8 cellular contexts compared by ENCODE assay signal in the genomic region with DNA sequence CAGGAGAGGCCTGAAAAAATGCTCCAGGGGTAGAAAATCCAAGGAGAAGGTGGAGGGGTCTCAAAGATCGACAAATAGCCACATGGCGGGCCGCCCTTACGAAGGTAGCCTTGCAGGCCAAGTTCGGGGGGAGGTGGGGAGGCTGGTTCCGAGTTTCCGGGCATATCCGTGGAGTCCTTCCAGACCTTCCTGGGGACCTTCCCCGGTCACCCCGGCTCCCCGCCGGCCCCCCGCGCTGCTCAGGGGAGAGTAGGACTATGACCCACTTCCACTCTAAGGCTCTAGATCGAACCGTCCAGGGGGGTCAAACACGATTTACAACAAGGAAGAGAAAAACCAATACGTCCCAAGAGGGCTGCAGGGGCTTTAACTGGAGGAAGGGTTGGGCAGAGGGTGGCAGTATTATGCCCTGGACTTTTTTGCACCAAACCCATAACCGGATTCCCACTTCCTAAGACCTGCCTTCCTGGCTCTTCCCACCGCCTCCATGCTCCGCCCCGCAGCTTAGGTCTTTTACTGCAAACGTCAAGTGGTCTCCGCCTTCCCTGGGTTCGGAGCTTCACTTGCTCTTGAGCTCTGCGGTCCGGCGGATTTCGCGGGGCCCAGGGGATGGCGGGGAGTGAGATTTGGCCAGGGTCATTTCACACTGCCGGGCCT.
DNase-seq lines count a peak whose midpoint lies in the region; TF ChIP-seq lines count a peak whose summit lies in the region.

No MANE protein-coding gene starts in this region.

- H3K27me3 Mint-ChIP-seq in nephron progenitor cell (ENCODE audit: low read depth, poor library complexity) = peaks cover 17% of the 10 kb centered on the region

- TF ChIP-seq CTCF in nephron progenitor cell (IDR thresholded peaks at IDR 0.05) = no peak

- peaks cover 30% of the 10 kb centered on the region for H3K4me1 Mint-ChIP-seq in nephron progenitor cell

- peak; percentile 57 to 74 for DNase-seq in NCI-H2081 (lab: John Stamatoyannopoulos, UW)
- no peak for DNase-seq in NCI-H2081 treated with DMSO at 0.1 percent for 48 hours (lab: John Stamatoyannopoulos, UW)
- DNase-seq in HuH-7 (ENCODE audit: low spot score) = peak; percentile 89
- DNase-seq in SW 1271 (lab: John Stamatoyannopoulos, UW) = peak; percentile 42 to 76
- DNase-seq in fibroblast of peridontal ligament (ENCODE audit: extremely low read depth) = peak; percentile 32
- DNase-seq in nephron progenitor cell = peak; percentile 64
- DNase-seq in NCI-H187 treated with DMSO at 0.1 percent for 48 hours (lab: John Stamatoyannopoulos, UW) = no peak
- DNase-seq in stimulated activated naive CD4-positive, alpha-beta T cell (lab: John Stamatoyannopoulos, UW) = no peak

- peaks cover 11% of the 10 kb centered on the region for H3K9me3 Mint-ChIP-seq in nephron progenitor cell

- peaks cover 6% of the 10 kb centered on the region for H3K36me3 Mint-ChIP-seq in nephron progenitor cell (ENCODE audit: low read depth)

- H3K4me3 Mint-ChIP-seq in nephron progenitor cell = peak overlapping the region; percentile 85

- no peak overlapping the region for H3K27ac Mint-ChIP-seq in nephron progenitor cell

Comparison
In these comparisons a context has a peak if more than half of its experiments do, and no peak if none do; other contexts are left out.
1. DNase-seq: peak in NCI-H2081 (2 of 2), HuH-7 (single experiment), SW 1271 (2 of 2), fibroblast of peridontal ligament (single experiment) and nephron progenitor cell (single experiment); none in NCI-H2081 treated with DMSO at 0.1 percent for 48 hours (single experiment), NCI-H187 treated with DMSO at 0.1 percent for 48 hours (single experiment) and stimulated activated naive CD4-positive, alpha-beta T cell (0 of 6).